ENCODE assay signal across 16 cellular contexts in the genomic region with DNA sequence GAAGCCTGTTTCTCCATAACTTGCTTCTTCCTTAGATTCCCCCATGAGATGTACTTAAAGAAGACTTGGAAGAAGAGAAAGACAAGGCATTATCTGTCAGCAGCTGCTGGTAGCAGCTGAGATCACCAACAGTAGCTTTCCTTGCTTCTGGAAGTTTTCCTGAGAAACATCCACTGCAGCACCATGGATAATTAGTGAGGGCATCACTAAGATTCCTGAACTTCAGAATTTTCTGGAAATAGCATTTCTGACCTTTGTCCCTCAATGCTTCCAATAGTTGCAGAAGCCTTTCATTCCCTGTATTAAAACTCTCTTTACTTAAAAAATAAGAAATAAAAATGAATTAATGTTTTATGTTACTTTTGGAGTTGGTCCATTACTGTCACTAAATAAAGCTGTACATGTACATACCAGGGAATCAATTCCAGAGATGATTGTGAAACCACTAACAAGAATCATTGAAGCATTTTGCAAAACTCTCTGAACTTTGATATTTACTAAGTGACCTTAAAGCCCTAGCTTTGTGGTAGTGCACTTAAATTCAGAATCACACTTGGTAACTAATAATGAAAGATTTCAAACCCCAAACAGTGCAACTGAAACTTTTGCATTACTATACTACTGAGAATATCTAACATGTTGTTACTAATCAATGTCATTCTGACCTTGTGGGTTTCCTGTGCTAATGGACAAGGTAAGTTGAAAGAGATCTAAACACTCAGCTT. TPM values are rescaled to one million over a fixed set of nuclear protein-coding genes. Genes with fewer than 3 reads are reported as not detected.
A peak's percentile ranks its signal among the peaks of the same experiment; 100 is the strongest.
DNase-seq lines count a peak whose midpoint lies in the region; ATAC-seq lines count a peak whose summit lies in the region.
"Had no signal": no experiment of that assay in that cellular context is flagged by ENCODE, and none has a peak within 500 bp of the region (broad histone marks: within the 10 kb centered on the region; RNA-seq: fewer than 3 reads in every experiment).

Gene CFHR4, plus strand, starts transcription at position 538 of the 725 bp plus-strand sequence. Its CDS starts 99 bp downstream, at position 637.

- POLR2A ChIA-PET in activated CD4-positive, alpha-beta memory T cell treated with anti-CD3 and anti-CD28 coated beads, Interleukin-2, amount 10 ng/mL, durations not matched to agents 7 days and 5 days (lab: Charles Lee), result no interaction called here

- CTCF ChIA-PET in activated CD4-positive, alpha-beta memory T cell treated with anti-CD3 and anti-CD28 coated beads, Interleukin-2, amount 10 ng/mL, durations not matched to agents 7 days and 5 days (lab: Charles Lee), result no interaction called here

- H3K4me1 Mint-ChIP-seq in activated CD4-positive, alpha-beta memory T cell treated with anti-CD3 and anti-CD28 coated beads, Interleukin-2, amount 10 ng/mL, durations not matched to agents 7 days and 5 days, result no peaks in the 10 kb centered on the region
- H3K4me1 Mint-ChIP-seq: activated naive CD8-positive, alpha-beta T cell treated with anti-CD3 and anti-CD28 coated beads for 36 hours; CD4-positive, alpha-beta memory T cell had no signal

- H3K4me3 Mint-ChIP-seq in activated CD4-positive, alpha-beta memory T cell treated with anti-CD3 and anti-CD28 coated beads, Interleukin-2, amount 10 ng/mL, durations not matched to agents 7 days and 5 days, result no peak within 1 kb of the TSS
- H3K4me3 Mint-ChIP-seq: activated naive CD8-positive, alpha-beta T cell treated with anti-CD3 and anti-CD28 coated beads for 36 hours; CD4-positive, alpha-beta memory T cell had no signal

- no peak for DNase-seq in SHP77 treated with DMSO at 0.1 percent for 48 hours (lab: John Stamatoyannopoulos, UW)
- no peak for DNase-seq in activated CD4-positive, alpha-beta memory T cell treated with anti-CD3 and anti-CD28 coated beads, Interleukin-2, amount 10 ng/mL, durations not matched to agents 7 days and 5 days
- no peak for DNase-seq in D341Med (ENCODE audit: low spot score)
- no peak for DNase-seq in NAMALWA (ENCODE audit: low spot score)
- DNase-seq: activated naive CD8-positive, alpha-beta T cell treated with anti-CD3 and anti-CD28 coated beads for 36 hours; CD4-positive, alpha-beta memory T cell; Peyer's patch; T-helper 9 cell had no signal

- H3K9me3 Mint-ChIP-seq in activated CD4-positive, alpha-beta memory T cell treated with anti-CD3 and anti-CD28 coated beads, Interleukin-2, amount 10 ng/mL, durations not matched to agents 7 days and 5 days, result no peaks in the 10 kb centered on the region
- H3K9me3 Mint-ChIP-seq: activated naive CD8-positive, alpha-beta T cell treated with anti-CD3 and anti-CD28 coated beads for 36 hours had no signal

- ATAC-seq in GM19438 (IDR thresholded peaks at IDR 0.05; ENCODE audit: low read depth, unreplicated experiment) (peak; percentile 85), HG02840 (IDR thresholded peaks at IDR 0.05; ENCODE audit: low FRiP score, unreplicated experiment) (peak; percentile 85), HG03432 (IDR thresholded peaks at IDR 0.05; ENCODE audit: unreplicated experiment) (peak; percentile 99)

- no peak within 1 kb of the TSS for H3K27ac Mint-ChIP-seq in activated CD4-positive, alpha-beta memory T cell treated with anti-CD3 and anti-CD28 coated beads, Interleukin-2, amount 10 ng/mL, durations not matched to agents 7 days and 5 days
- H3K27ac Mint-ChIP-seq: activated naive CD8-positive, alpha-beta T cell treated with anti-CD3 and anti-CD28 coated beads for 36 hours; CD4-positive, alpha-beta memory T cell had no signal

- no peaks in the 10 kb centered on the region for H3K27me3 Mint-ChIP-seq in activated CD4-positive, alpha-beta memory T cell treated with anti-CD3 and anti-CD28 coated beads, Interleukin-2, amount 10 ng/mL, durations not matched to agents 7 days and 5 days
- H3K27me3 Mint-ChIP-seq: activated naive CD8-positive, alpha-beta T cell treated with anti-CD3 and anti-CD28 coated beads for 36 hours had no signal

- no peaks in the 10 kb centered on the region for H3K36me3 Mint-ChIP-seq in activated CD4-positive, alpha-beta memory T cell treated with anti-CD3 and anti-CD28 coated beads, Interleukin-2, amount 10 ng/mL, durations not matched to agents 7 days and 5 days (ENCODE audit: low read depth)
- H3K36me3 Mint-ChIP-seq: activated naive CD8-positive, alpha-beta T cell treated with anti-CD3 and anti-CD28 coated beads for 36 hours; CD4-positive, alpha-beta memory T cell had no signal

RNA-seq across cellular contexts. Expression of gene CFHR4, which starts in this region (rescaled TPM):
- not detected for total RNA-seq in activated CD4-positive, alpha-beta memory T cell treated with anti-CD3 and anti-CD28 coated beads, Interleukin-2, amount 10 ng/mL, durations not matched to agents 7 days and 5 days
- total RNA-seq: activated CD8-positive, alpha-beta memory T cell treated with anti-CD3 and anti-CD28 coated beads for 36 hours; activated naive CD8-positive, alpha-beta T cell treated with anti-CD3 and anti-CD28 coated beads for 36 hours; CD4-positive, alpha-beta memory T cell; chondrocyte; esophagus muscularis mucosa; H4; Peyer's patch; pulmonary artery endothelial cell had no signal
